2 cellular contexts compared by ENCODE assay signal in the genomic region with DNA sequence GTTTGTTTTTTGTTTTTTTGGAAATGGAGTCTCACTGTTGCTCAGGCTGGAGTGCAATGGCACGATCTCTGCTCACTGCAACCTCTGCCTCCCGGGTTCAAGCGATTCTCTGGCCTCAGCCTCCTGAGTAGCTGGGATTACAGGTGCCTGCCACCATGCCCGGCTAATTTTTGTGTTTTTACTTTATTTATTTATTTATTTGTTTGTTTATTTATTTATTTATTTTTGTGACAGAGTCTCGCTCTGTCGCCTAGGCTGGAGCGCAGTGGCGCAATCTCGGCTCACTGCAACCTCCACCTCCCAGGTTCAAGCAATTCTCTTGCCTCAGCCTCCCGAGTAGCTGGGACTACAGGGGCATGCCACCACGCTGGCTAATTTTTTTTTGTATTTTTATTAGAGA. TPM values are rescaled to one million over a fixed set of nuclear protein-coding genes. Genes with fewer than 3 reads are reported as not detected.
DNase-seq lines count a peak whose midpoint lies in the region; ATAC-seq, FAIRE-seq and TF ChIP-seq lines count a peak whose summit lies in the region.
"Not testable (repeated sequence)": the region's sequence is repeated elsewhere in the genome, so short reads cannot be mapped to it uniquely, and the experiment has no call there.

No MANE protein-coding gene starts in this region.

- H3K4me3 ChIP-seq in A549; HEK293 (ENCODE audit: low read depth, low read length): not testable (repeated sequence)

- TF ChIP-seq POLR2A in A549 (IDR thresholded peaks at IDR 0.05; ENCODE audit: low read length): not testable (repeated sequence)

- CTCF ChIA-PET in A549 (lab: Yijun Ruan, JAX): interaction anchor here (0.6 to 1.2 kb wide), 3 partner anchors 13 to 672 kb away, joined by 3 to 4 read pairs (median 3); no protein-coding TSS in a partner anchor
- CTCF ChIA-PET in HEK293 (lab: Yijun Ruan, JAX): not testable (repeated sequence)

- not testable (repeated sequence) for H3K4me2 ChIP-seq in A549

- not testable (repeated sequence) for H3K27ac ChIP-seq in A549; HEK293 (ENCODE audit: extremely low read depth, low read depth, low read length)

- not testable (repeated sequence) for ATAC-seq in A549

- not testable (repeated sequence) for TF ChIP-seq CTCF in A549 (IDR thresholded peaks at IDR 0.05); HEK293 (tag by site-specific recombination; IDR thresholded peaks at IDR 0.05)

- not testable (repeated sequence) for H3K9me3 ChIP-seq in A549; HEK293 (ENCODE audit: control insufficient read depth, insufficient read depth, low read depth, low read length)

- not testable (repeated sequence) for TF ChIP-seq RAD21 in A549 (conservative IDR thresholded peaks at IDR 0.05 in 1 of 2, IDR thresholded peaks at IDR 0.05 in 1 of 2)

- FAIRE-seq in A549 (lab: Jason Lieb, UNC): not testable (repeated sequence)

- WGBS in A549 (ENCODE audit: missing lambda C conversion rate): 89% methylated on average over 11 of the region's 11 CpGs

- not testable (repeated sequence) for H3K4me1 ChIP-seq in A549; HEK293 (ENCODE audit: control insufficient read depth, insufficient read depth, low read length)

- H3K36me3 ChIP-seq in HEK293 (ENCODE audit: control insufficient read depth in 2 of 2, insufficient read depth in 1 of 2, low read length in 2 of 2): not testable (repeated sequence)

- not testable (repeated sequence) for DNase-seq in A549 (ENCODE audit: low read depth in 1 of 2, low spot score in 1 of 2)

- POLR2A ChIA-PET in A549 (lab: Yijun Ruan, JAX); HEK293 (lab: Yijun Ruan, JAX): not testable (repeated sequence)

- not testable (repeated sequence) for TF ChIP-seq EP300 in A549 (IDR thresholded peaks at IDR 0.05)

TF ChIP-seq in A549, 52 proteins besides CTCF, POLR2A, EP300 and RAD21:
- peak; percentile 75 for TF ChIP-seq ZC3H11A (IDR thresholded peaks at IDR 0.05)
TF ChIP-seq in A549: peak in this region for 1; not testable (repeated sequence) for 51.

TF ChIP-seq in HEK293, 187 proteins besides CTCF, POLR2A, EP300 and RAD21 (continues in another document):
- TF ChIP-seq ZNF426 (tag by site-specific recombination; IDR thresholded peaks at IDR 0.05): peak; percentile 34
- TF ChIP-seq, protein P1, sequence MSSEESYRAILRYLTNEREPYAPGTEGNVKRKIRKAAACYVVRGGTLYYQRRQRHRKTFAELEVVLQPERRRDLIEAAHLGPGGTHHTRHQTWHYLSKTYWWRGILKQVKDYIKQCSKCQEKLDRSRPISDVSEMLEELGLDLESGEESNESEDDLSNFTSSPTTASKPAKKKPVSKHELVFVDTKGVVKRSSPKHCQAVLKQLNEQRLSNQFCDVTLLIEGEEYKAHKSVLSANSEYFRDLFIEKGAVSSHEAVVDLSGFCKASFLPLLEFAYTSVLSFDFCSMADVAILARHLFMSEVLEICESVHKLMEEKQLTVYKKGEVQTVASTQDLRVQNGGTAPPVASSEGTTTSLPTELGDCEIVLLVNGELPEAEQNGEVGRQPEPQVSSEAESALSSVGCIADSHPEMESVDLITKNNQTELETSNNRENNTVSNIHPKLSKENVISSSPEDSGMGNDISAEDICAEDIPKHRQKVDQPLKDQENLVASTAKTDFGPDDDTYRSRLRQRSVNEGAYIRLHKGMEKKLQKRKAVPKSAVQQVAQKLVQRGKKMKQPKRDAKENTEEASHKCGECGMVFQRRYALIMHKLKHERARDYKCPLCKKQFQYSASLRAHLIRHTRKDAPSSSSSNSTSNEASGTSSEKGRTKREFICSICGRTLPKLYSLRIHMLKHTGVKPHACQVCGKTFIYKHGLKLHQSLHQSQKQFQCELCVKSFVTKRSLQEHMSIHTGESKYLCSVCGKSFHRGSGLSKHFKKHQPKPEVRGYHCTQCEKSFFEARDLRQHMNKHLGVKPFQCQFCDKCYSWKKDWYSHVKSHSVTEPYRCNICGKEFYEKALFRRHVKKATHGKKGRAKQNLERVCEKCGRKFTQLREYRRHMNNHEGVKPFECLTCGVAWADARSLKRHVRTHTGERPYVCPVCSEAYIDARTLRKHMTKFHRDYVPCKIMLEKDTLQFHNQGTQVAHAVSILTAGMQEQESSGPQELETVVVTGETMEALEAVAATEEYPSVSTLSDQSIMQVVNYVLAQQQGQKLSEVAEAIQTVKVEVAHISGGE (tag by site-specific recombination; conservative IDR thresholded peaks at IDR 0.05; ENCODE audit: low read depth): 0 out of 2 replicates have a peak, but pooled peaks have one; percentile 30
- TF ChIP-seq ZNF266 (tag by site-specific recombination; IDR thresholded peaks at IDR 0.05; ENCODE audit: low read depth): peak; percentile 69
- peak; percentile 50; the same call in 1 of the 2 replicates for TF ChIP-seq ZNF140 (tag by site-specific recombination; IDR thresholded peaks at IDR 0.05)
- TF ChIP-seq ZNF555 (tag by site-specific recombination; conservative IDR thresholded peaks at IDR 0.05): 0 out of 2 replicates have a peak, but pooled peaks have one; percentile 16
- TF ChIP-seq RBAK (tag by site-specific recombination; IDR thresholded peaks at IDR 0.05): peak; percentile 56; the same call in 1 of the 2 replicates
- peak; percentile 68 for TF ChIP-seq ZNF433 (tag by site-specific recombination; IDR thresholded peaks at IDR 0.05; ENCODE audit: low read depth)
- TF ChIP-seq ZNF202 (tag by site-specific recombination; IDR thresholded peaks at IDR 0.05; ENCODE audit: borderline replicate concordance): peak; percentile 60; the same call in 1 of the 2 replicates
- TF ChIP-seq ZNF394 (tag by site-specific recombination; IDR thresholded peaks at IDR 0.05; ENCODE audit: borderline replicate concordance): peak; percentile 53; the same call in 1 of the 2 replicates
- TF ChIP-seq, protein P2, sequence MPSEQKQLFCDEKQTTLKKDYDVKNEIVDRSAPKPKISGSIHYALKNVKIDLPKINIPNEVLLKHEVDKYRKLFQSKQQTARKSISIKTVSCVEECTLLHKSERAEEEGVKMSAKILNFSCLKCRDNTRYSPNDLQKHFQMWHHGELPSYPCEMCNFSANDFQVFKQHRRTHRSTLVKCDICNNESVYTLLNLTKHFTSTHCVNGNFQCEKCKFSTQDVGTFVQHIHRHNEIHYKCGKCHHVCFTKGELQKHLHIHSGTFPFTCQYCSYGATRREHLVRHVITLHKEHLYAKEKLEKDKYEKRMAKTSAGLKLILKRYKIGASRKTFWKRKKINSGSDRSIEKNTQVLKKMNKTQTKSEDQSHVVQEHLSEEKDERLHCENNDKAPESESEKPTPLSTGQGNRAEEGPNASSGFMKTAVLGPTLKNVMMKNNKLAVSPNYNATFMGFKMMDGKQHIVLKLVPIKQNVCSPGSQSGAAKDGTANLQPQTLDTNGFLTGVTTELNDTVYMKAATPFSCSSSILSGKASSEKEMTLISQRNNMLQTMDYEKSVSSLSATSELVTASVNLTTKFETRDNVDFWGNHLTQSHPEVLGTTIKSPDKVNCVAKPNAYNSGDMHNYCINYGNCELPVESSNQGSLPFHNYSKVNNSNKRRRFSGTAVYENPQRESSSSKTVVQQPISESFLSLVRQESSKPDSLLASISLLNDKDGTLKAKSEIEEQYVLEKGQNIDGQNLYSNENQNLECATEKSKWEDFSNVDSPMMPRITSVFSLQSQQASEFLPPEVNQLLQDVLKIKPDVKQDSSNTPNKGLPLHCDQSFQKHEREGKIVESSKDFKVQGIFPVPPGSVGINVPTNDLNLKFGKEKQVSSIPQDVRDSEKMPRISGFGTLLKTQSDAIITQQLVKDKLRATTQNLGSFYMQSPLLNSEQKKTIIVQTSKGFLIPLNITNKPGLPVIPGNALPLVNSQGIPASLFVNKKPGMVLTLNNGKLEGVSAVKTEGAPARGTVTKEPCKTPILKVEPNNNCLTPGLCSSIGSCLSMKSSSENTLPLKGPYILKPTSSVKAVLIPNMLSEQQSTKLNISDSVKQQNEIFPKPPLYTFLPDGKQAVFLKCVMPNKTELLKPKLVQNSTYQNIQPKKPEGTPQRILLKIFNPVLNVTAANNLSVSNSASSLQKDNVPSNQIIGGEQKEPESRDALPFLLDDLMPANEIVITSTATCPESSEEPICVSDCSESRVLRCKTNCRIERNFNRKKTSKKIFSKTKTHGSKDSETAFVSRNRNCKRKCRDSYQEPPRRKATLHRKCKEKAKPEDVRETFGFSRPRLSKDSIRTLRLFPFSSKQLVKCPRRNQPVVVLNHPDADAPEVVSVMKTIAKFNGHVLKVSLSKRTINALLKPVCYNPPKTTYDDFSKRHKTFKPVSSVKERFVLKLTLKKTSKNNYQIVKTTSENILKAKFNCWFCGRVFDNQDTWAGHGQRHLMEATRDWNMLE (tag by site-specific recombination; conservative IDR thresholded peaks at IDR 0.05; ENCODE audit: low read depth): peak; percentile 58

RNA-seq across cellular contexts. Expression of a gene that starts 18.1 kb away (rescaled TPM):
- polyA plus RNA-seq in A549 (2011; rRNA removed) (0.70 and 0.74 TPM in 2 replicates), A549 (2017; fragmentation: RNase III; extraction: RNeasy Plus Mini Kit Qiagen cat#74134 plus additional on column Dnase treatment) (0.42 to 1.2 TPM (median 1.1 TPM) in 3 replicates)
- 0.07 and 0.10 TPM in 2 replicates for polyA plus RNA-seq in A549 (2012; cell fraction: cytosol; rRNA removed)
- 0.07 and 0.18 TPM in 2 replicates for polyA plus RNA-seq in A549 (2012; cell fraction: nucleus; rRNA removed)
- polyA minus RNA-seq in A549 (2011; rRNA and poly(A)+ RNA removed): 0.15 and 0.54 TPM in 2 replicates

RNA-seq across cellular contexts. Expression of a gene that starts 23.0 kb away (rescaled TPM):
- polyA plus RNA-seq in A549 (2011; rRNA removed): 28.1 and 30.4 TPM in 2 replicates
- polyA plus RNA-seq in A549 (2012; cell fraction: cytosol; rRNA removed): 20.6 and 20.7 TPM in 2 replicates
- polyA plus RNA-seq in A549 (2012; cell fraction: nucleus; rRNA removed): 12.8 and 19.6 TPM in 2 replicates
- polyA plus RNA-seq in A549 (2017; fragmentation: RNase III; extraction: RNeasy Plus Mini Kit Qiagen cat#74134 plus additional on column Dnase treatment): 18.0 to 23.3 TPM (median 20.2 TPM) in 3 replicates
- polyA minus RNA-seq in A549 (2011; rRNA and poly(A)+ RNA removed): 5.5 and 6.9 TPM in 2 replicates

RNA-seq across cellular contexts. Expression of a gene that starts 57.0 kb away (rescaled TPM):
- polyA plus RNA-seq in A549 (2011; rRNA removed): 75.7 and 83.7 TPM in 2 replicates
- 22.3 and 31.0 TPM in 2 replicates for polyA plus RNA-seq in A549 (2012; cell fraction: cytosol; rRNA removed)
- 26.1 and 30.1 TPM in 2 replicates for polyA plus RNA-seq in A549 (2012; cell fraction: nucleus; rRNA removed)
- 38.9 to 47.5 TPM (median 46.4 TPM) in 3 replicates for polyA plus RNA-seq in A549 (2017; fragmentation: RNase III; extraction: RNeasy Plus Mini Kit Qiagen cat#74134 plus additional on column Dnase treatment)
- 27.5 and 31.6 TPM in 2 replicates for polyA minus RNA-seq in A549 (2011; rRNA and poly(A)+ RNA removed)
